In genomic region chr3:107208100-107208499, GRCh38 we compare ENCODE assay signal across 1 cellular context.
TF ChIP-seq lines count a peak whose summit lies in the region.

No MANE protein-coding gene starts in this region.

TF ChIP-seq in HepG2, 621 proteins besides CTCF, POLR2A, EP300 and RAD21 (continued from another document):
- TF ChIP-seq, protein P1, sequence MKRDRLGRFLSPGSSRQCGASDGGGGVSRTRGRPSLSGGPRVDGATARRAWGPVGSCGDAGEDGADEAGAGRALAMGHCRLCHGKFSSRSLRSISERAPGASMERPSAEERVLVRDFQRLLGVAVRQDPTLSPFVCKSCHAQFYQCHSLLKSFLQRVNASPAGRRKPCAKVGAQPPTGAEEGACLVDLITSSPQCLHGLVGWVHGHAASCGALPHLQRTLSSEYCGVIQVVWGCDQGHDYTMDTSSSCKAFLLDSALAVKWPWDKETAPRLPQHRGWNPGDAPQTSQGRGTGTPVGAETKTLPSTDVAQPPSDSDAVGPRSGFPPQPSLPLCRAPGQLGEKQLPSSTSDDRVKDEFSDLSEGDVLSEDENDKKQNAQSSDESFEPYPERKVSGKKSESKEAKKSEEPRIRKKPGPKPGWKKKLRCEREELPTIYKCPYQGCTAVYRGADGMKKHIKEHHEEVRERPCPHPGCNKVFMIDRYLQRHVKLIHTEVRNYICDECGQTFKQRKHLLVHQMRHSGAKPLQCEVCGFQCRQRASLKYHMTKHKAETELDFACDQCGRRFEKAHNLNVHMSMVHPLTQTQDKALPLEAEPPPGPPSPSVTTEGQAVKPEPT (CRISPR knock-in tag; IDR thresholded peaks at IDR 0.05; ENCODE audit: low read depth), result no peak
- TF ChIP-seq KMT2B (CRISPR knock-in tag; IDR thresholded peaks at IDR 0.05) (no peak), ZNF589 (CRISPR knock-in tag; conservative IDR thresholded peaks at IDR 0.05) (no peak), ZNF343 (CRISPR knock-in tag; IDR thresholded peaks at IDR 0.05) (no peak), SNRNP70 (IDR thresholded peaks at IDR 0.05; ENCODE audit: low read depth, low read length) (no peak), IRF2 (CRISPR knock-in tag; IDR thresholded peaks at IDR 0.05) (no peak), ZBED4 (CRISPR knock-in tag; IDR thresholded peaks at IDR 0.05; ENCODE audit: borderline replicate concordance) (no peak), HOXA7 (CRISPR knock-in tag; IDR thresholded peaks at IDR 0.05) (no peak), KAT7 (CRISPR knock-in tag; IDR thresholded peaks at IDR 0.05; ENCODE audit: borderline replicate concordance) (no peak), MBD4 (IDR thresholded peaks at IDR 0.05; ENCODE audit: borderline replicate concordance, low read length) (no peak), JUND (CRISPR knock-in tag; IDR thresholded peaks at IDR 0.05) (no peak)
- TF ChIP-seq, protein P2, sequence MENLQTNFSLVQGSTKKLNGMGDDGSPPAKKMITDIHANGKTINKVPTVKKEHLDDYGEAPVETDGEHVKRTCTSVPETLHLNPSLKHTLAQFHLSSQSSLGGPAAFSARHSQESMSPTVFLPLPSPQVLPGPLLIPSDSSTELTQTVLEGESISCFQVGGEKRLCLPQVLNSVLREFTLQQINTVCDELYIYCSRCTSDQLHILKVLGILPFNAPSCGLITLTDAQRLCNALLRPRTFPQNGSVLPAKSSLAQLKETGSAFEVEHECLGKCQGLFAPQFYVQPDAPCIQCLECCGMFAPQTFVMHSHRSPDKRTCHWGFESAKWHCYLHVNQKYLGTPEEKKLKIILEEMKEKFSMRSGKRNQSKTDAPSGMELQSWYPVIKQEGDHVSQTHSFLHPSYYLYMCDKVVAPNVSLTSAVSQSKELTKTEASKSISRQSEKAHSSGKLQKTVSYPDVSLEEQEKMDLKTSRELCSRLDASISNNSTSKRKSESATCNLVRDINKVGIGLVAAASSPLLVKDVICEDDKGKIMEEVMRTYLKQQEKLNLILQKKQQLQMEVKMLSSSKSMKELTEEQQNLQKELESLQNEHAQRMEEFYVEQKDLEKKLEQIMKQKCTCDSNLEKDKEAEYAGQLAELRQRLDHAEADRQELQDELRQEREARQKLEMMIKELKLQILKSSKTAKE (CRISPR knock-in tag; IDR thresholded peaks at IDR 0.05; ENCODE audit: borderline replicate concordance), result no peak
TF ChIP-seq in HepG2: peak in this region for 0.
